ENCODE assay signal across 18 cellular contexts in the genomic region with DNA sequence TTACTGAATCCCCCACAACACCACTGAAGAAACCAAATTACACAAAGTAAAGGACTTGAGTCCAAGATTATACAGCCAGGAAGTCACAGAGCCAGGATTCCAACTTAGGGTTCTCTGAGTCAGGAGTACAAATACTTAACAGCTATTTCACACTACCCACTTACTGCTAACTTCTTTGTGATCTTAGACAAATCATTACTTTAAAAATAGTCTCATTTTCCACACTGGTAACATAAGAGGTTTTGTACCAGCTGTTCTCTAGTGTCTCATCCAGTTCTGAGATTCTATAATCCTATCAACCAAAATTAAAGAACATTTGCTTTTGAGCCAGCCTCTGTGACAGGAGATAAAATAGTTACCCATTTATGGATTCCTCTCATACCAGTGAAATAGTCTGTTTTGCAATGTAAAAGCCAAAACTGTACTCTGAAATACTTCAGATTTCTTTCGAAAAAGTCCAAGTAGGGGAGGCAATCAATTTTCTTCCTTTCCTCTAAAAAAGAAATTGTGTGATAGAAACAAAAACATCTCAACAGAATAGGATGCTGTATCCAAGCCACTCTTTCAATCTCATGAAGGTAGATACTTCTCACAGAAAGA.
A peak's percentile ranks its signal among the peaks of the same experiment; 100 is the strongest.
DNase-seq lines count a peak whose midpoint lies in the region; ATAC-seq and TF ChIP-seq lines count a peak whose summit lies in the region.
"Had no signal": no experiment of that assay in that cellular context is flagged by ENCODE, and none has a peak within 500 bp of the region (broad histone marks: within the 10 kb centered on the region; RNA-seq: fewer than 3 reads in every experiment).

No MANE protein-coding gene starts in this region.

- H3K4me1 ChIP-seq in aorta (ENCODE audit: control insufficient read depth in 1 of 2, insufficient read depth in 2 of 2, low read length in 2 of 2), result no peaks in the 10 kb centered on the region
- H3K4me1 ChIP-seq: HAP-1, SJCRH30 had no signal

- intact Hi-C loops in aorta (cut with DNase I), result no loop called here

- H3K27me3 Mint-ChIP-seq in nephron (ENCODE audit: low read depth), result no peaks in the 10 kb centered on the region
- H3K27me3 Mint-ChIP-seq: IgD-negative memory B cell had no signal

- TF ChIP-seq CTCF in AG10803 (conservative IDR thresholded peaks at IDR 0.05; ENCODE audit: low read length) (no peak), nephron (IDR thresholded peaks at IDR 0.05; ENCODE audit: unreplicated experiment in 3 of 3) (no peak)

- WGBS in aorta, 2 donors, result 20 to 30% methylated on average over 1 of the region's 1 CpG

- no peaks in the 10 kb centered on the region for H3K36me3 Mint-ChIP-seq in nephron (ENCODE audit: low read depth)
- H3K36me3 Mint-ChIP-seq: IgD-negative memory B cell had no signal

- no peaks in the 10 kb centered on the region for H3K36me3 ChIP-seq in aorta (ENCODE audit: control insufficient read depth in 1 of 2, insufficient read depth in 2 of 2, low read length in 1 of 2)
- H3K36me3 ChIP-seq in MG63, result no peaks in the 10 kb centered on the region
- H3K36me3 ChIP-seq: HAP-1, SJCRH30 had no signal

- no peak overlapping the region for H3K4me3 ChIP-seq in AG10803 (ENCODE audit: low read length)
- no peak overlapping the region for H3K4me3 ChIP-seq in aorta (ENCODE audit: low read length in 2 of 2)
- no peak overlapping the region for H3K4me3 ChIP-seq in MG63
- H3K4me3 ChIP-seq: HAP-1, SJCRH30 had no signal

- peaks cover 16% of the 10 kb centered on the region for H3K9me3 Mint-ChIP-seq in nephron

- peaks cover 9% of the 10 kb centered on the region for H3K4me1 Mint-ChIP-seq in nephron
- H3K4me1 Mint-ChIP-seq: IgD-negative memory B cell had no signal

- H3K4me3 Mint-ChIP-seq in nephron, result peak overlapping the region in 1 of 3 experiments; percentile 7
- H3K4me3 Mint-ChIP-seq: IgD-negative memory B cell had no signal

- H3K27me3 ChIP-seq in aorta (ENCODE audit: control insufficient read depth in 1 of 2, insufficient read depth in 2 of 2, low read length in 1 of 2), result no peaks in the 10 kb centered on the region
- H3K27me3 ChIP-seq in MG63, result no peaks in the 10 kb centered on the region
- H3K27me3 ChIP-seq: SJCRH30 had no signal

- peak overlapping the region; percentile 39 to 58 (median 53) for H3K27ac Mint-ChIP-seq in nephron
- H3K27ac Mint-ChIP-seq: IgD-negative memory B cell had no signal

- peak; percentile 91 for DNase-seq in AG10803 (ENCODE audit: low read depth)
- peak; percentile 27 to 80 for DNase-seq in NCI-H524 (lab: John Stamatoyannopoulos, UW)
- DNase-seq in fibroblast of gingiva (ENCODE audit: low read depth), result peak; percentile 15
- no peak for DNase-seq in aorta
- DNase-seq in MG63, result no peak
- no peak for DNase-seq in NCI-H1930 (lab: John Stamatoyannopoulos, UW)
- DNase-seq: 8988T, GF-D8, Kasumi-1, NCI-H187 treated with DMSO at 0.1 percent for 48 hours, NCI-H748 treated with DMSO at 0.1 percent for 48 hours, PC-3, SJCRH30 had no signal

- ATAC-seq in aorta (ENCODE audit: low FRiP score) (no peak), GM21717 (IDR thresholded peaks at IDR 0.05; ENCODE audit: unreplicated experiment) (no peak)
- ATAC-seq: PC-3 had no signal

- H3K9me3 ChIP-seq in aorta (ENCODE audit: control insufficient read depth, low read length) (peaks cover 1% of the 10 kb centered on the region), MG63 (no peaks in the 10 kb centered on the region)
- H3K9me3 ChIP-seq: HAP-1, SJCRH30 had no signal

- no peak overlapping the region for H3K27ac ChIP-seq in aorta (ENCODE audit: low read depth in 1 of 2, low read length in 2 of 2)
- H3K27ac ChIP-seq: C4-2B, SJCRH30 had no signal

Comparison
In these comparisons a context has a peak if more than half of its experiments do, and no peak if none do; other contexts are left out.
1. DNase-seq: peak in AG10803 (single experiment), NCI-H524 (2 of 2) and fibroblast of gingiva (single experiment); none in aorta (0 of 2), MG63 (single experiment) and NCI-H1930 (0 of 2).